1 cellular context compared by ENCODE assay signal in the genomic region with DNA sequence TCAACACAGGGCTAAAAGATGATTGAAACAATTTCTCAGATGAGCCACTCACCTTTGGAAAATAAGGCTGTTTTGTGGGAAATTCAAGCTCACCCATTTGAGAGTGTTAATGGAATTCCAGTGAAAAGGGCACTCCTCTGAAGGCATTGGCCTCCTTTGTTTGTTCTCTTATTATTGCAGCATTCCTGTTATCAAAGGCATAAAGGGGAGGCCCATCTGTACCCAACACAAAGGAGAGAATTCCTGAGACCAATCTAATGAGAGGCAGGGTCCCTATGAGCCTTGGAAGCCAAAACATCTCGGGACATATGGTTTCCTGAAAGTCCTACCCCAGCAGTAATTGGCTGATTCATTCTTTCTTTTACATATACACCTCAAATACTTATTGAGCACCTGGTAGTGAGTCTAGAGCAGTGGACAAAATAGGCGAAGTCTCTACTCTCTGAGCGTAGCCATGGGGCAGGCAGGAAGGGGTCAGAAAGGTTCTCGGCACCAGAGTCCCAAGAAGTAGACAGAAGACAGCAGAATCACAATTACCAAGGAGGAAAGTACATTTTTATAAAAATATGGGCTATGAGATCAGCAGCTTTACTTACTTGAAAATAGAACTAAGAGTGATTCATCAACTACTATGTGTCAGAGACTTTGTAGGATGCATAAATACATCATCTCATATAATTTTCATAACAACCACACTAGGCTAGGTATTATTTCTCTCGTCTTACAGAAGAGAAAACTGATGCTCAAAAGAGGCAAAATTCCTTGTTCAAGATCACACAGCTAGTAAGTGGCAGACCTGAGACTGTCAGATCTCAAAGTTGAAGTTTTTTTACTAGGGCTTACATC.
TF ChIP-seq lines count a peak whose summit lies in the region.

No MANE protein-coding gene starts in this region.

TF ChIP-seq in SK-N-SH, 30 proteins besides CTCF, POLR2A, EP300 and RAD21 (continued from another document):
- TF ChIP-seq, protein P1, sequence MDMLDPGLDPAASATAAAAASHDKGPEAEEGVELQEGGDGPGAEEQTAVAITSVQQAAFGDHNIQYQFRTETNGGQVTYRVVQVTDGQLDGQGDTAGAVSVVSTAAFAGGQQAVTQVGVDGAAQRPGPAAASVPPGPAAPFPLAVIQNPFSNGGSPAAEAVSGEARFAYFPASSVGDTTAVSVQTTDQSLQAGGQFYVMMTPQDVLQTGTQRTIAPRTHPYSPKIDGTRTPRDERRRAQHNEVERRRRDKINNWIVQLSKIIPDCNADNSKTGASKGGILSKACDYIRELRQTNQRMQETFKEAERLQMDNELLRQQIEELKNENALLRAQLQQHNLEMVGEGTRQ (IDR thresholded peaks at IDR 0.05; ENCODE audit: borderline replicate concordance, low read depth, low read length): no peak
- TF ChIP-seq PBX3 (IDR thresholded peaks at IDR 0.05): peak; percentile 32; the same call in 1 of the 2 replicates
TF ChIP-seq in SK-N-SH: peak in this region for 2.
